8 cellular contexts compared by ENCODE assay signal in genomic region chr2:24084386-24085375, GRCh38. TPM values are rescaled to one million over a fixed set of nuclear protein-coding genes. Genes with fewer than 3 reads are reported as not detected.
DNase-seq lines count a peak whose midpoint lies in the region; ATAC-seq and TF ChIP-seq lines count a peak whose summit lies in the region.

TP53I3 (minus strand) TSS chr2:24084834; CDS start chr2:24084326, 508 bp downstream.

- H3K79me2 ChIP-seq in OCI-LY3 (ENCODE audit: low read length) = no peaks in the 10 kb centered on the region

- H3K4me2 ChIP-seq in OCI-LY3 (ENCODE audit: low read length) = peak within 1 kb of the TSS; percentile 100

- H3K4me3 ChIP-seq in HUES48 (ENCODE audit: low read depth, low read length) (peak within 1 kb of the TSS; percentile 94), OCI-LY3 (ENCODE audit: low read length) (peak within 1 kb of the TSS; percentile 87), muscle layer of duodenum (ENCODE audit: low read depth in 1 of 2, low read length in 2 of 2) (peak within 1 kb of the TSS; percentile 72 to 83)

- DNase-seq in DMS114 treated with DMSO at 0.1 percent for 48 hours (lab: John Stamatoyannopoulos, UW; ENCODE audit: unreplicated experiment) = peak; percentile 82
- peak; percentile 81 for DNase-seq in activated T-cell treated with anti-CD3 and anti-CD28 coated beads, Interleukin-2, amount 50 U/mL, for 4 hours
- DNase-seq in stimulated activated CD8-positive, alpha-beta memory T cell treated with anti-CD3 and anti-CD28 coated beads, Interleukin-7, amount 100 ng/mL, for 1 hour (ENCODE audit: low read depth in 2 of 2) = peak; percentile 62 to 64

- H3K9me3 ChIP-seq in HUES48 (ENCODE audit: control insufficient read depth, insufficient read depth, low read length) (no peaks in the 10 kb centered on the region), OCI-LY3 (ENCODE audit: insufficient read depth, low read length) (no peaks in the 10 kb centered on the region), muscle layer of duodenum (ENCODE audit: control insufficient read depth in 1 of 2, low read length in 2 of 2) (no peaks in the 10 kb centered on the region)

- H2AFZ ChIP-seq in OCI-LY3 (ENCODE audit: low read depth, low read length) = peak within 1 kb of the TSS; percentile 99

- H3K27ac ChIP-seq in HUES48 (ENCODE audit: low read depth, low read length) = peak within 1 kb of the TSS; percentile 97
- peak within 1 kb of the TSS; percentile 83 for H3K27ac ChIP-seq in OCI-LY3 (ENCODE audit: low read length)
- H3K27ac ChIP-seq in muscle layer of duodenum (ENCODE audit: low read length) = peak within 1 kb of the TSS; percentile 90

- peaks cover 14% of the 10 kb centered on the region for H3K4me1 Mint-ChIP-seq in activated T-cell treated with anti-CD3 and anti-CD28 coated beads, Interleukin-2, amount 50 U/mL, for 4 hours (ENCODE audit: low read depth)

- H3K27me3 ChIP-seq in HUES48 (ENCODE audit: control insufficient read depth, insufficient read depth, low read length) (no peaks in the 10 kb centered on the region), OCI-LY3 (ENCODE audit: low read depth, low read length) (no peaks in the 10 kb centered on the region), muscle layer of duodenum (ENCODE audit: low read depth, low read length) (no peaks in the 10 kb centered on the region)

- H4K20me1 ChIP-seq in OCI-LY3 (ENCODE audit: insufficient read depth, low read length) = no peaks in the 10 kb centered on the region

- H3K36me3 Mint-ChIP-seq in activated T-cell treated with anti-CD3 and anti-CD28 coated beads, Interleukin-2, amount 50 U/mL, for 4 hours (ENCODE audit: insufficient read depth) = peaks cover 2% of the 10 kb centered on the region

- H3K9me3 Mint-ChIP-seq in activated T-cell treated with anti-CD3 and anti-CD28 coated beads, Interleukin-2, amount 50 U/mL, for 4 hours = no peaks in the 10 kb centered on the region

- H3K36me3 ChIP-seq in HUES48 (ENCODE audit: control insufficient read depth, insufficient read depth, low read length) (peaks cover 27% of the 10 kb centered on the region), OCI-LY3 (replicated peaks; ENCODE audit: low read depth, low read length) (no peaks in the 10 kb centered on the region), muscle layer of duodenum (ENCODE audit: control insufficient read depth in 1 of 2, insufficient read depth in 2 of 2, low read length in 2 of 2) (peaks cover 14 to 24% of the 10 kb centered on the region in 2 donors)

- H3K4me1 ChIP-seq in HUES48 (ENCODE audit: control insufficient read depth, insufficient read depth, low read length) (peaks cover 13% of the 10 kb centered on the region), OCI-LY3 (ENCODE audit: low read length) (peaks cover 14% of the 10 kb centered on the region), muscle layer of duodenum (ENCODE audit: control insufficient read depth in 1 of 2, insufficient read depth in 2 of 2, low read length in 2 of 2) (peaks cover 7 to 20% of the 10 kb centered on the region in 2 donors)

- ATAC-seq in GM21423 (IDR thresholded peaks at IDR 0.05; ENCODE audit: unreplicated experiment) (peak; percentile 75), esophagus mucosa (peak; percentile 94)
- peak; percentile 98 for ATAC-seq in activated T-cell treated with anti-CD3 and anti-CD28 coated beads, Interleukin-2, amount 50 U/mL, for 4 hours

- no peaks in the 10 kb centered on the region for H3K27me3 Mint-ChIP-seq in activated T-cell treated with anti-CD3 and anti-CD28 coated beads, Interleukin-2, amount 50 U/mL, for 4 hours (ENCODE audit: low read depth)

- H3K9ac ChIP-seq in HUES48 (ENCODE audit: low read depth, low read length) = peak within 1 kb of the TSS; percentile 91
- H3K9ac ChIP-seq in OCI-LY3 (ENCODE audit: low read length) = peak within 1 kb of the TSS; percentile 87

- H3K4me3 Mint-ChIP-seq in activated T-cell treated with anti-CD3 and anti-CD28 coated beads, Interleukin-2, amount 50 U/mL, for 4 hours = peak within 1 kb of the TSS; percentile 83

- TF ChIP-seq CTCF in OCI-LY3 (IDR thresholded peaks at IDR 0.05; ENCODE audit: low read depth, low read length) = peak; percentile 83

RNA-seq across cellular contexts. Expression of gene TP53I3, which starts in this region (rescaled TPM):
- 1 to 10 TPM in 1 of 3 donors, under 1 TPM in 2; 0.45 to 1.1 (median 0.56) TPM for total RNA-seq in activated T-cell treated with anti-CD3 and anti-CD28 coated beads, Interleukin-2, amount 50 U/mL, for 4 hours
- total RNA-seq in esophagus mucosa = 102 TPM

Comparison
In these comparisons a context has a peak if more than half of its experiments do, and no peak if none do; other contexts are left out.
1. Peak in every context shown above with its lines: DNase-seq, ATAC-seq, H3K4me3 ChIP-seq and H3K27ac ChIP-seq.
2. RNA of gene TP53I3 (total RNA-seq): 102 TPM in esophagus mucosa (single experiment); 0.45 to 1.1 TPM in activated T-cell treated with anti-CD3 and anti-CD28 coated beads, Interleukin-2, amount 50 U/mL, for 4 hours; every median in the first group is over 10 times any median in the second.